ENCODE assay signal across 9 cellular contexts in genomic region chr12:105357162-105357691, GRCh38. TPM values are rescaled to one million over a fixed set of nuclear protein-coding genes. Genes with fewer than 3 reads are reported as not detected.
DNase-seq lines count a peak whose midpoint lies in the region; ATAC-seq lines count a peak whose summit lies in the region.
"Had no signal": no experiment of that assay in that cellular context is flagged by ENCODE, and none has a peak within 500 bp of the region (broad histone marks: within the 10 kb centered on the region; RNA-seq: fewer than 3 reads in every experiment).

No MANE protein-coding gene starts in this region.

- ATAC-seq in GM19351 (IDR thresholded peaks at IDR 0.05; ENCODE audit: unreplicated experiment): peak; percentile 75
- peak; percentile 72 for ATAC-seq in HG03159 (IDR thresholded peaks at IDR 0.05; ENCODE audit: unreplicated experiment)
- ATAC-seq in esophagus mucosa: no peak

- DNase-seq in amniotic epithelial cell (ENCODE audit: low read depth): peak; percentile 79
- DNase-seq in epidermal melanocyte (ENCODE audit: insufficient read length, low spot score): no peak
- no peak for DNase-seq in SIG-M5 treated with dmso at 0.1 percent for 504 hours (lab: John Stamatoyannopoulos, UW; ENCODE audit: unreplicated experiment)
- no peak for DNase-seq in NOMO-1 treated with DMSO at 0.1 percent for 48 hours (lab: John Stamatoyannopoulos, UW; ENCODE audit: unreplicated experiment)
- DNase-seq: activated CD4-positive, CD25-positive, alpha-beta regulatory T cell treated with anti-CD3 and anti-CD28 coated beads, Interleukin-2, amount 50 U/mL, for 72 hours had no signal

- peak overlapping the region in 4 of 11 experiments; percentile 9 to 51 (median 23); a peak in 5 of 22 replicates for H3K9ac ChIP-seq in BLaER1 treated with 17β-estradiol and CSF1 and Interleukin-3, amounts not matched to agents 10 nM and 100 nM

- peak overlapping the region in 4 of 10 experiments; percentile 4 to 27 (median 6); a peak in 4 of 20 replicates for H3K4me3 ChIP-seq in BLaER1 treated with 17β-estradiol and CSF1 and Interleukin-3, amounts not matched to agents 10 nM and 100 nM

- H3K27ac ChIP-seq in BLaER1 treated with 17β-estradiol and CSF1 and Interleukin-3, amounts not matched to agents 10 nM and 100 nM: peak overlapping the region in 10 of 11 experiments; percentile 40 to 77 (median 72); a peak in 17 of 22 replicates

- H3K27me3 ChIP-seq in BLaER1 treated with 17β-estradiol and CSF1 and Interleukin-3, amounts not matched to agents 10 nM and 100 nM: no peaks in the 10 kb centered on the region

- peaks cover 0 to 65% (median 31%) of the 10 kb centered on the region in 11 experiments; a peak in 19 of 22 replicates for H3K36me3 ChIP-seq in BLaER1 treated with 17β-estradiol and CSF1 and Interleukin-3, amounts not matched to agents 10 nM and 100 nM

- H3K9me3 ChIP-seq in BLaER1 treated with 17β-estradiol and CSF1 and Interleukin-3, amounts not matched to agents 10 nM and 100 nM (replicated peaks in 1 of 11): peaks cover 0 to 35% (median 17%) of the 10 kb centered on the region in 11 experiments; a peak in 17 of 22 replicates

- H4K20me1 ChIP-seq in BLaER1 treated with 17β-estradiol and CSF1 and Interleukin-3, amounts not matched to agents 10 nM and 100 nM: no peaks in the 10 kb centered on the region; a peak in 1 of 22 replicates

- H3K4me1 ChIP-seq in BLaER1 treated with 17β-estradiol and CSF1 and Interleukin-3, amounts not matched to agents 10 nM and 100 nM: peaks cover 47 to 83% (median 71%) of the 10 kb centered on the region in 10 experiments

- H3K4me2 ChIP-seq in BLaER1 treated with 17β-estradiol and CSF1 and Interleukin-3, amounts not matched to agents 10 nM and 100 nM: peak overlapping the region; percentile 74 to 90 (median 84)

RNA-seq across cellular contexts. Expression of gene C12orf75, which starts 26.7 kb away (rescaled TPM):
- 49.7 TPM for total RNA-seq in esophagus mucosa
